Comparison of ENCODE assay signal across 2 cellular contexts in the genomic region with DNA sequence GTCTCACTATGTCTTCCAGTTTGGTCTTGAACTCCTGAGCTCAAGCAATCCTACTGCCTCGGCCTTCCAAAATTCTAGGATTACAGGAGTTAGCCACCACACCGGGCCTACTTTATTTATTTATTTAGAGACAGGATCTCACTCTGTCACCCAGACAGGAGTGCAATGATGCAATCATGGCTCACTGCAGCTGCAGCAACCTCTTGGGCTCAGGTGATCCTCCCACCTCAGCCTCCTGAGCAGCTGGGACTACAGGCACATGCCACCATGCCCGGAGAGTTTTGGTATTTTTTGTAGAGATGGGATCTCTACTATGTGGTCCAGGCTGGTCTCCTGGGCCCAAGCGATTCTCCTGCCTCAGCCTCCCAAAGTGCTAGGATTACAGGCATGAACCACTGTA.
TF ChIP-seq lines count a peak whose summit lies in the region.

No MANE protein-coding gene starts in this region.

TF ChIP-seq in WTC11, 78 proteins besides CTCF, POLR2A, EP300 and RAD21:
- no peak for TF ChIP-seq ESRRA (CRISPR knock-in tag; IDR thresholded peaks at IDR 0.05; ENCODE audit: borderline replicate concordance)
- TF ChIP-seq, protein P1, sequence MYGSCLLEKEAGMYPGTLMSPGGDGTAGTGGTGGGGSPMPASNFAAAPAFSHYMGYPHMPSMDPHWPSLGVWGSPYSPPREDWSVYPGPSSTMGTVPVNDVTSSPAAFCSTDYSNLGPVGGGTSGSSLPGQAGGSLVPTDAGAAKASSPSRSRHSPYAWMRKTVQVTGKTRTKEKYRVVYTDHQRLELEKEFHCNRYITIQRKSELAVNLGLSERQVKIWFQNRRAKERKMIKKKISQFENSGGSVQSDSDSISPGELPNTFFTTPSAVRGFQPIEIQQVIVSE (CRISPR knock-in tag; IDR thresholded peaks at IDR 0.05; ENCODE audit: borderline replicate concordance), result no peak
- peak; percentile 83 for TF ChIP-seq GABPB1 (CRISPR knock-in tag; IDR thresholded peaks at IDR 0.05)

TF ChIP-seq in HepG2, 621 proteins besides CTCF, POLR2A, EP300 and RAD21:
- peak; percentile 86 for TF ChIP-seq CEBPG (CRISPR knock-in tag; IDR thresholded peaks at IDR 0.05)
- TF ChIP-seq ZNF782 (CRISPR knock-in tag; IDR thresholded peaks at IDR 0.05; ENCODE audit: borderline replicate concordance), result no peak
- TF ChIP-seq, protein P2, sequence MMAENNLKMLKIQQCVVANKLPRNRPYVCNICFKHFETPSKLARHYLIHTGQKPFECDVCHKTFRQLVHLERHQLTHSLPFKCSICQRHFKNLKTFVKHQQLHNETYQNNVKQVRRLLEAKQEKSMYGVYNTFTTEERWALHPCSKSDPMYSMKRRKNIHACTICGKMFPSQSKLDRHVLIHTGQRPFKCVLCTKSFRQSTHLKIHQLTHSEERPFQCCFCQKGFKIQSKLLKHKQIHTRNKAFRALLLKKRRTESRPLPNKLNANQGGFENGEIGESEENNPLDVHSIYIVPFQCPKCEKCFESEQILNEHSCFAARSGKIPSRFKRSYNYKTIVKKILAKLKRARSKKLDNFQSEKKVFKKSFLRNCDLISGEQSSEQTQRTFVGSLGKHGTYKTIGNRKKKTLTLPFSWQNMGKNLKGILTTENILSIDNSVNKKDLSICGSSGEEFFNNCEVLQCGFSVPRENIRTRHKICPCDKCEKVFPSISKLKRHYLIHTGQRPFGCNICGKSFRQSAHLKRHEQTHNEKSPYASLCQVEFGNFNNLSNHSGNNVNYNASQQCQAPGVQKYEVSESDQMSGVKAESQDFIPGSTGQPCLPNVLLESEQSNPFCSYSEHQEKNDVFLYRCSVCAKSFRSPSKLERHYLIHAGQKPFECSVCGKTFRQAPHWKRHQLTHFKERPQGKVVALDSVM (CRISPR knock-in tag; IDR thresholded peaks at IDR 0.05), result peak; percentile 95
- peak; percentile 74 for TF ChIP-seq CEBPB (IDR thresholded peaks at IDR 0.05; ENCODE audit: borderline replicate concordance, low read depth, low read length)
- 0 out of 2 replicates have a peak, but pooled peaks have one; percentile 35 for TF ChIP-seq ATF7 (IDR thresholded peaks at IDR 0.05)
- TF ChIP-seq ATF7 (CRISPR knock-in tag; IDR thresholded peaks at IDR 0.05), result no peak
- TF ChIP-seq, protein P3, sequence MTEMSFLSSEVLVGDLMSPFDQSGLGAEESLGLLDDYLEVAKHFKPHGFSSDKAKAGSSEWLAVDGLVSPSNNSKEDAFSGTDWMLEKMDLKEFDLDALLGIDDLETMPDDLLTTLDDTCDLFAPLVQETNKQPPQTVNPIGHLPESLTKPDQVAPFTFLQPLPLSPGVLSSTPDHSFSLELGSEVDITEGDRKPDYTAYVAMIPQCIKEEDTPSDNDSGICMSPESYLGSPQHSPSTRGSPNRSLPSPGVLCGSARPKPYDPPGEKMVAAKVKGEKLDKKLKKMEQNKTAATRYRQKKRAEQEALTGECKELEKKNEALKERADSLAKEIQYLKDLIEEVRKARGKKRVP (CRISPR knock-in tag; IDR thresholded peaks at IDR 0.05), result peak in 1 of 2 experiments; percentile 86; a peak in 2 of 4 replicates
- peak; percentile 11; the same call in 1 of the 2 replicates for TF ChIP-seq FOSL2 (CRISPR knock-in tag; IDR thresholded peaks at IDR 0.05)
- TF ChIP-seq ZFP36L2 (CRISPR knock-in tag; IDR thresholded peaks at IDR 0.05), result no peak
- TF ChIP-seq, protein P4, sequence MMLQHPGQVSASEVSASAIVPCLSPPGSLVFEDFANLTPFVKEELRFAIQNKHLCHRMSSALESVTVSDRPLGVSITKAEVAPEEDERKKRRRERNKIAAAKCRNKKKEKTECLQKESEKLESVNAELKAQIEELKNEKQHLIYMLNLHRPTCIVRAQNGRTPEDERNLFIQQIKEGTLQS (CRISPR knock-in tag; IDR thresholded peaks at IDR 0.05), result peak; percentile 50; the same call in 1 of the 2 replicates
- TF ChIP-seq MTA1 (CRISPR knock-in tag; IDR thresholded peaks at IDR 0.05; ENCODE audit: borderline replicate concordance), result no peak
